ENCODE assay signal across 1 cellular context in the genomic region with DNA sequence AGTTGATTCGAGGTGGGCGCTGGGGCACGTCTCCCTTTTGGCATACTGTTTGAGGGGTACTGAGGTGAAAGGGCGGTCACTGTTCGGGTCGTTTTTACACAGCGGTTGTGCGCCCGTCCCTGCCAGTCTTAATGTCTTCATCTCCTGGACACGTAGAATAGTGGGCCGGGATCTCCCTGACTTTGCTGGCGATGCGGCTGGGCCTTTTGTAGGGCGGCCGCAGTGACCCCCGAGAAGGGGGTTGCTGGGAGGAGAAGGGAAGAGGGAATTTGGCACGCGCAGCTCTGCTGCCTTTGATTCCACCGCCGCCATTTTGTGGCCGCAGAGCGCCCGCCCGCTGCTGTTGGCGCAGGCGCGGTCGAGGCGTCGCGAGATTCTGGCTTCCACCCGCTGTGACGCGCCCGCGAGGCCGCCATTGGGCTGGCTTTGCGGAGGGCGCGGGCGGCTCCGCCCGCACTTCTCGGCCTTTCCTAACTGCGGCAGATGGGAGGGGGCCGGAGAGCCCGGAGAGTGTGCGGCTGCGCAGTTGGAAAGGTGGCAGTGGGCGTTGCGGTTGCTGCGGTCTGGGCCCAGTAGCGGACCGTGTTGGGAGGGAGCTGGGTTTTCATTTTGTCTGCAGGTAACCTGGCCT.
TF ChIP-seq lines count a peak whose summit lies in the region.

No MANE protein-coding gene starts in this region.

TF ChIP-seq in HepG2, 621 proteins besides CTCF, POLR2A, EP300 and RAD21 (continued from another document and continues in another):
- TF ChIP-seq, protein P1, sequence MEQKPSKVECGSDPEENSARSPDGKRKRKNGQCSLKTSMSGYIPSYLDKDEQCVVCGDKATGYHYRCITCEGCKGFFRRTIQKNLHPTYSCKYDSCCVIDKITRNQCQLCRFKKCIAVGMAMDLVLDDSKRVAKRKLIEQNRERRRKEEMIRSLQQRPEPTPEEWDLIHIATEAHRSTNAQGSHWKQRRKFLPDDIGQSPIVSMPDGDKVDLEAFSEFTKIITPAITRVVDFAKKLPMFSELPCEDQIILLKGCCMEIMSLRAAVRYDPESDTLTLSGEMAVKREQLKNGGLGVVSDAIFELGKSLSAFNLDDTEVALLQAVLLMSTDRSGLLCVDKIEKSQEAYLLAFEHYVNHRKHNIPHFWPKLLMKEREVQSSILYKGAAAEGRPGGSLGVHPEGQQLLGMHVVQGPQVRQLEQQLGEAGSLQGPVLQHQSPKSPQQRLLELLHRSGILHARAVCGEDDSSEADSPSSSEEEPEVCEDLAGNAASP (CRISPR knock-in tag; IDR thresholded peaks at IDR 0.05; ENCODE audit: borderline replicate concordance), result 0 out of 2 replicates have a peak, but pooled peaks have one; percentile 45
- TF ChIP-seq ZNF790 (CRISPR knock-in tag; IDR thresholded peaks at IDR 0.05; ENCODE audit: borderline replicate concordance) (no peak), ZNF674 (CRISPR knock-in tag; IDR thresholded peaks at IDR 0.05; ENCODE audit: low read depth) (no peak), ZNF766 (CRISPR knock-in tag; IDR thresholded peaks at IDR 0.05; ENCODE audit: borderline replicate concordance) (no peak), THAP11 (CRISPR knock-in tag; IDR thresholded peaks at IDR 0.05) (peak; percentile 58), GLI4 (CRISPR knock-in tag; IDR thresholded peaks at IDR 0.05; ENCODE audit: borderline replicate concordance) (no peak), ZBTB38 (CRISPR knock-in tag; IDR thresholded peaks at IDR 0.05) (0 out of 2 replicates have a peak, but pooled peaks have one; percentile 49), ZBTB8A (CRISPR knock-in tag; IDR thresholded peaks at IDR 0.05; ENCODE audit: borderline replicate concordance, low read depth) (no peak), CHD4 (IDR thresholded peaks at IDR 0.05; ENCODE audit: borderline replicate concordance, low read length) (no peak), POLR2AphosphoS2 (IDR thresholded peaks at IDR 0.05; ENCODE audit: low read depth, low read length) (peak; percentile 11; the same call in 1 of the 2 replicates), PRMT3 (CRISPR knock-in tag; IDR thresholded peaks at IDR 0.05; ENCODE audit: borderline replicate concordance, low read depth) (peak; percentile 60), ASH2L (IDR thresholded peaks at IDR 0.05; ENCODE audit: insufficient read length, low read depth, low read length) (peak; percentile 85), GTF2F1 (IDR thresholded peaks at IDR 0.05; ENCODE audit: low read length) (no peak), NFKBIZ (CRISPR knock-in tag; IDR thresholded peaks at IDR 0.05) (no peak), GTF3A (CRISPR knock-in tag; conservative IDR thresholded peaks at IDR 0.05) (no peak), SKI (IDR thresholded peaks at IDR 0.05; ENCODE audit: partially characterized antibody) (no peak), FOXC1 (CRISPR knock-in tag; IDR thresholded peaks at IDR 0.05; ENCODE audit: borderline replicate concordance) (no peak), ZNF652 (CRISPR knock-in tag; IDR thresholded peaks at IDR 0.05; ENCODE audit: borderline replicate concordance, low read depth) (no peak), ZNF768 (CRISPR knock-in tag; IDR thresholded peaks at IDR 0.05) (peak; percentile 31; the same call in 1 of the 2 replicates), SATB2 (CRISPR knock-in tag; IDR thresholded peaks at IDR 0.05) (peak; percentile 21; the same call in 1 of the 2 replicates), ZNF121 (CRISPR knock-in tag; IDR thresholded peaks at IDR 0.05) (0 out of 2 replicates have a peak, but pooled peaks have one; percentile 3), ZSCAN31 (CRISPR knock-in tag; IDR thresholded peaks at IDR 0.05; ENCODE audit: low read depth) (peak; percentile 67; the same call in 1 of the 2 replicates), ZNF232 (CRISPR knock-in tag; IDR thresholded peaks at IDR 0.05; ENCODE audit: borderline replicate concordance) (0 out of 2 replicates have a peak, but pooled peaks have one; percentile 7), RELA (CRISPR knock-in tag; IDR thresholded peaks at IDR 0.05) (no peak), ZNF264 (CRISPR knock-in tag; IDR thresholded peaks at IDR 0.05) (no peak), ZNF792 (CRISPR knock-in tag; IDR thresholded peaks at IDR 0.05) (0 out of 2 replicates have a peak, but pooled peaks have one; percentile 53), ZNF777 (CRISPR knock-in tag; IDR thresholded peaks at IDR 0.05) (no peak), YEATS2 (CRISPR knock-in tag; IDR thresholded peaks at IDR 0.05; ENCODE audit: borderline replicate concordance) (peak; percentile 69; the same call in 1 of the 2 replicates), MTA3 (CRISPR knock-in tag; IDR thresholded peaks at IDR 0.05) (no peak), ZNF10 (CRISPR knock-in tag; IDR thresholded peaks at IDR 0.05; ENCODE audit: borderline replicate concordance, low read depth) (no peak), DPF2 (CRISPR knock-in tag; IDR thresholded peaks at IDR 0.05; ENCODE audit: borderline replicate concordance, low read depth) (no peak), NR2F6 (IDR thresholded peaks at IDR 0.05) (no peak), NR2F6 (CRISPR knock-in tag; IDR thresholded peaks at IDR 0.05) (no peak; the same call in 1 of the 2 replicates), FIP1L1 (IDR thresholded peaks at IDR 0.05; ENCODE audit: borderline replicate concordance, insufficient read depth, low read depth, low read length) (no peak), BRD4 (CRISPR knock-in tag; IDR thresholded peaks at IDR 0.05) (no peak), CCDC6 (CRISPR knock-in tag; IDR thresholded peaks at IDR 0.05) (no peak; the same call in 1 of the 2 replicates), TSC22D2 (CRISPR knock-in tag; IDR thresholded peaks at IDR 0.05; ENCODE audit: borderline replicate concordance) (no peak), SMARCE1 (IDR thresholded peaks at IDR 0.05; ENCODE audit: borderline replicate concordance) (no peak), ZNF644 (CRISPR knock-in tag; IDR thresholded peaks at IDR 0.05; ENCODE audit: low read depth) (0 out of 2 replicates have a peak, but pooled peaks have one; percentile 19), MED1 (CRISPR knock-in tag; IDR thresholded peaks at IDR 0.05) (peak; percentile 47; the same call in 1 of the 2 replicates), CREB1 (IDR thresholded peaks at IDR 0.05) (peak; percentile 58), CREB1 (CRISPR knock-in tag; IDR thresholded peaks at IDR 0.05) (no peak), BCL6 (CRISPR knock-in tag; IDR thresholded peaks at IDR 0.05) (peak; percentile 37), SMAD3 (CRISPR knock-in tag; IDR thresholded peaks at IDR 0.05) (no peak), ZNF34 (CRISPR knock-in tag; IDR thresholded peaks at IDR 0.05; ENCODE audit: borderline replicate concordance) (no peak)
- TF ChIP-seq, protein P2, sequence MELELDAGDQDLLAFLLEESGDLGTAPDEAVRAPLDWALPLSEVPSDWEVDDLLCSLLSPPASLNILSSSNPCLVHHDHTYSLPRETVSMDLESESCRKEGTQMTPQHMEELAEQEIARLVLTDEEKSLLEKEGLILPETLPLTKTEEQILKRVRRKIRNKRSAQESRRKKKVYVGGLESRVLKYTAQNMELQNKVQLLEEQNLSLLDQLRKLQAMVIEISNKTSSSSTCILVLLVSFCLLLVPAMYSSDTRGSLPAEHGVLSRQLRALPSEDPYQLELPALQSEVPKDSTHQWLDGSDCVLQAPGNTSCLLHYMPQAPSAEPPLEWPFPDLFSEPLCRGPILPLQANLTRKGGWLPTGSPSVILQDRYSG (CRISPR knock-in tag; IDR thresholded peaks at IDR 0.05), result no peak
- TF ChIP-seq, protein P3, sequence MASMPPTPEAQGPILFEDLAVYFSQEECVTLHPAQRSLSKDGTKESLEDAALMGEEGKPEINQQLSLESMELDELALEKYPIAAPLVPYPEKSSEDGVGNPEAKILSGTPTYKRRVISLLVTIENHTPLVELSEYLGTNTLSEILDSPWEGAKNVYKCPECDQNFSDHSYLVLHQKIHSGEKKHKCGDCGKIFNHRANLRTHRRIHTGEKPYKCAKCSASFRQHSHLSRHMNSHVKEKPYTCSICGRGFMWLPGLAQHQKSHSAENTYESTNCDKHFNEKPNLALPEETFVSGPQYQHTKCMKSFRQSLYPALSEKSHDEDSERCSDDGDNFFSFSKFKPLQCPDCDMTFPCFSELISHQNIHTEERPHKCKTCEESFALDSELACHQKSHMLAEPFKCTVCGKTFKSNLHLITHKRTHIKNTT (CRISPR knock-in tag; IDR thresholded peaks at IDR 0.05), result no peak
- TF ChIP-seq, protein P4, sequence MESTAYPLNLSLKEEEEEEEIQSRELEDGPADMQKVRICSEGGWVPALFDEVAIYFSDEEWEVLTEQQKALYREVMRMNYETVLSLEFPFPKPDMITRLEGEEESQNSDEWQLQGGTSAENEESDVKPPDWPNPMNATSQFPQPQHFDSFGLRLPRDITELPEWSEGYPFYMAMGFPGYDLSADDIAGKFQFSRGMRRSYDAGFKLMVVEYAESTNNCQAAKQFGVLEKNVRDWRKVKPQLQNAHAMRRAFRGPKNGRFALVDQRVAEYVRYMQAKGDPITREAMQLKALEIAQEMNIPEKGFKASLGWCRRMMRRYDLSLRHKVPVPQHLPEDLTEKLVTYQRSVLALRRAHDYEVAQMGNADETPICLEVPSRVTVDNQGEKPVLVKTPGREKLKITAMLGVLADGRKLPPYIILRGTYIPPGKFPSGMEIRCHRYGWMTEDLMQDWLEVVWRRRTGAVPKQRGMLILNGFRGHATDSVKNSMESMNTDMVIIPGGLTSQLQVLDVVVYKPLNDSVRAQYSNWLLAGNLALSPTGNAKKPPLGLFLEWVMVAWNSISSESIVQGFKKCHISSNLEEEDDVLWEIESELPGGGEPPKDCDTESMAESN (CRISPR knock-in tag; conservative IDR thresholded peaks at IDR 0.05), result 0 out of 2 replicates have a peak, but pooled peaks have one; percentile 12
- TF ChIP-seq, protein P5, sequence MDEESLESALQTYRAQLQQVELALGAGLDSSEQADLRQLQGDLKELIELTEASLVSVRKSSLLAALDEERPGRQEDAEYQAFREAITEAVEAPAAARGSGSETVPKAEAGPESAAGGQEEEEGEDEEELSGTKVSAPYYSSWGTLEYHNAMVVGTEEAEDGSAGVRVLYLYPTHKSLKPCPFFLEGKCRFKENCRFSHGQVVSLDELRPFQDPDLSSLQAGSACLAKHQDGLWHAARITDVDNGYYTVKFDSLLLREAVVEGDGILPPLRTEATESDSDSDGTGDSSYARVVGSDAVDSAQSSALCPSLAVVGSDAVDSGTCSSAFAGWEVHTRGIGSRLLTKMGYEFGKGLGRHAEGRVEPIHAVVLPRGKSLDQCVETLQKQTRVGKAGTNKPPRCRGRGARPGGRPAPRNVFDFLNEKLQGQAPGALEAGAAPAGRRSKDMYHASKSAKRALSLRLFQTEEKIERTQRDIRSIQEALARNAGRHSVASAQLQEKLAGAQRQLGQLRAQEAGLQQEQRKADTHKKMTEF (CRISPR knock-in tag; IDR thresholded peaks at IDR 0.05), result no peak; the same call in 1 of the 2 replicates
- TF ChIP-seq, protein P6, sequence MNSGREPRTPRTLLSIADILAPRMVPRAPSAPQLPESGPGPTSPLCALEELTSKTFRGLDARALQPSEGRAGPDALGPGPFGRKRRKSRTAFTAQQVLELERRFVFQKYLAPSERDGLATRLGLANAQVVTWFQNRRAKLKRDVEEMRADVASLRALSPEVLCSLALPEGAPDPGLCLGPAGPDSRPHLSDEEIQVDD (CRISPR knock-in tag; IDR thresholded peaks at IDR 0.05; ENCODE audit: borderline replicate concordance), result peak; percentile 30
- TF ChIP-seq, protein P7, sequence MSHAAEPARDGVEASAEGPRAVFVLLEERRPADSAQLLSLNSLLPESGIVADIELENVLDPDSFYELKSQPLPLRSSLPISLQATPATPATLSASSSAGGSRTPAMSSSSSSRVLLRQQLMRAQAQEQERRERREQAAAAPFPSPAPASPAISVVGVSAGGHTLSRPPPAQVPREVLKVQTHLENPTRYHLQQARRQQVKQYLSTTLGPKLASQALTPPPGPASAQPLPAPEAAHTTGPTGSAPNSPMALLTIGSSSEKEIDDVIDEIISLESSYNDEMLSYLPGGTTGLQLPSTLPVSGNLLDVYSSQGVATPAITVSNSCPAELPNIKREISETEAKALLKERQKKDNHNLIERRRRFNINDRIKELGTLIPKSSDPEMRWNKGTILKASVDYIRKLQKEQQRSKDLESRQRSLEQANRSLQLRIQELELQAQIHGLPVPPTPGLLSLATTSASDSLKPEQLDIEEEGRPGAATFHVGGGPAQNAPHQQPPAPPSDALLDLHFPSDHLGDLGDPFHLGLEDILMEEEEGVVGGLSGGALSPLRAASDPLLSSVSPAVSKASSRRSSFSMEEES (CRISPR knock-in tag; IDR thresholded peaks at IDR 0.05), result no peak
- TF ChIP-seq, protein P8, sequence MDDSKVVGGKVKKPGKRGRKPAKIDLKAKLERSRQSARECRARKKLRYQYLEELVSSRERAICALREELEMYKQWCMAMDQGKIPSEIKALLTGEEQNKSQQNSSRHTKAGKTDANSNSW (CRISPR knock-in tag; IDR thresholded peaks at IDR 0.05; ENCODE audit: borderline replicate concordance), result no peak
- TF ChIP-seq, protein P9, sequence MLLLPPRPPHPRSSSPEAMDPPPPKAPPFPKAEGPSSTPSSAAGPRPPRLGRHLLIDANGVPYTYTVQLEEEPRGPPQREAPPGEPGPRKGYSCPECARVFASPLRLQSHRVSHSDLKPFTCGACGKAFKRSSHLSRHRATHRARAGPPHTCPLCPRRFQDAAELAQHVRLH (CRISPR knock-in tag; IDR thresholded peaks at IDR 0.05; ENCODE audit: borderline replicate concordance, low read depth), result peak; percentile 43; the same call in 1 of the 2 replicates
- TF ChIP-seq, protein P10, sequence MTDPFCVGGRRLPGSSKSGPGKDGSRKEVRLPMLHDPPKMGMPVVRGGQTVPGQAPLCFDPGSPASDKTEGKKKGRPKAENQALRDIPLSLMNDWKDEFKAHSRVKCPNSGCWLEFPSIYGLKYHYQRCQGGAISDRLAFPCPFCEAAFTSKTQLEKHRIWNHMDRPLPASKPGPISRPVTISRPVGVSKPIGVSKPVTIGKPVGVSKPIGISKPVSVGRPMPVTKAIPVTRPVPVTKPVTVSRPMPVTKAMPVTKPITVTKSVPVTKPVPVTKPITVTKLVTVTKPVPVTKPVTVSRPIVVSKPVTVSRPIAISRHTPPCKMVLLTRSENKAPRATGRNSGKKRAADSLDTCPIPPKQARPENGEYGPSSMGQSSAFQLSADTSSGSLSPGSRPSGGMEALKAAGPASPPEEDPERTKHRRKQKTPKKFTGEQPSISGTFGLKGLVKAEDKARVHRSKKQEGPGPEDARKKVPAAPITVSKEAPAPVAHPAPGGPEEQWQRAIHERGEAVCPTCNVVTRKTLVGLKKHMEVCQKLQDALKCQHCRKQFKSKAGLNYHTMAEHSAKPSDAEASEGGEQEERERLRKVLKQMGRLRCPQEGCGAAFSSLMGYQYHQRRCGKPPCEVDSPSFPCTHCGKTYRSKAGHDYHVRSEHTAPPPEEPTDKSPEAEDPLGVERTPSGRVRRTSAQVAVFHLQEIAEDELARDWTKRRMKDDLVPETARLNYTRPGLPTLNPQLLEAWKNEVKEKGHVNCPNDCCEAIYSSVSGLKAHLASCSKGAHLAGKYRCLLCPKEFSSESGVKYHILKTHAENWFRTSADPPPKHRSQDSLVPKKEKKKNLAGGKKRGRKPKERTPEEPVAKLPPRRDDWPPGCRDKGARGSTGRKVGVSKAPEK (CRISPR knock-in tag; IDR thresholded peaks at IDR 0.05; ENCODE audit: borderline replicate concordance), result no peak
- TF ChIP-seq, protein P11, sequence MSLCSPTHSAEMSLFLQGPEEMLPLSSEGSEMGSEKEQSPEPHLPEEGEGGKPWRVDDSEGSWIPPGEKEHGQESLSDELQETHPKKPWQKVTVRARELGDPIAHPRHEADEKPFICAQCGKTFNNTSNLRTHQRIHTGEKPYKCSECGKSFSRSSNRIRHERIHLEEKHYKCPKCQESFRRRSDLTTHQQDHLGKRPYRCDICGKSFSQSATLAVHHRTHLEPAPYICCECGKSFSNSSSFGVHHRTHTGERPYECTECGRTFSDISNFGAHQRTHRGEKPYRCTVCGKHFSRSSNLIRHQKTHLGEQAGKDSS (CRISPR knock-in tag; IDR thresholded peaks at IDR 0.05; ENCODE audit: borderline replicate concordance, low read depth), result no peak
